In genomic region chr22:22571862-22572261, GRCh38 we compare ENCODE assay signal across 1 cellular context.
A peak's percentile ranks its signal among the peaks of the same experiment; 100 is the strongest.
TF ChIP-seq lines count a peak whose summit lies in the region.

No MANE protein-coding gene starts in this region.

TF ChIP-seq in K562, 482 proteins besides CTCF, POLR2A, EP300 and RAD21 (continued from another document):
- no peak for TF ChIP-seq KAT2B (IDR thresholded peaks at IDR 0.05; ENCODE audit: low read depth, low read length)
- TF ChIP-seq KDM5B (IDR thresholded peaks at IDR 0.05; ENCODE audit: insufficient replicate concordance, low read depth, low read length), result no peak
- no peak for TF ChIP-seq ZNF184 (CRISPR knock-in tag; IDR thresholded peaks at IDR 0.05)
- no peak for TF ChIP-seq ZFPM2 (CRISPR knock-in tag; IDR thresholded peaks at IDR 0.05)
- no peak for TF ChIP-seq EGR1 (conservative IDR thresholded peaks at IDR 0.05)
- TF ChIP-seq KDM1A (IDR thresholded peaks at IDR 0.05), result 0 out of 4 replicates have a peak, but pooled peaks of 1 of the 2 experiments have one; percentile 25
- TF ChIP-seq, protein P1, sequence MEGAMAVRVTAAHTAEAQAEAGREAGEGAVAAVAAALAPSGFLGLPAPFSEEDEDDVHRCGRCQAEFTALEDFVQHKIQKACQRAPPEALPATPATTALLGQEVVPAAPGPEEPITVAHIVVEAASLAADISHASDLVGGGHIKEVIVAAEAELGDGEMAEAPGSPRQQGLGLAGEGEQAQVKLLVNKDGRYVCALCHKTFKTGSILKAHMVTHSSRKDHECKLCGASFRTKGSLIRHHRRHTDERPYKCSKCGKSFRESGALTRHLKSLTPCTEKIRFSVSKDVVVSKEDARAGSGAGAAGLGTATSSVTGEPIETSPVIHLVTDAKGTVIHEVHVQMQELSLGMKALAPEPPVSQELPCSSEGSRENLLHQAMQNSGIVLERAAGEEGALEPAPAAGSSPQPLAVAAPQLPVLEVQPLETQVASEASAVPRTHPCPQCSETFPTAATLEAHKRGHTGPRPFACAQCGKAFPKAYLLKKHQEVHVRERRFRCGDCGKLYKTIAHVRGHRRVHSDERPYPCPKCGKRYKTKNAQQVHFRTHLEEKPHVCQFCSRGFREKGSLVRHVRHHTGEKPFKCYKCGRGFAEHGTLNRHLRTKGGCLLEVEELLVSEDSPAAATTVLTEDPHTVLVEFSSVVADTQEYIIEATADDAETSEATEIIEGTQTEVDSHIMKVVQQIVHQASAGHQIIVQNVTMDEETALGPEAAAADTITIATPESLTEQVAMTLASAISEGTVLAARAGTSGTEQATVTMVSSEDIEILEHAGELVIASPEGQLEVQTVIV (CRISPR knock-in tag; IDR thresholded peaks at IDR 0.05; ENCODE audit: borderline replicate concordance), result no peak
- TF ChIP-seq ZNF699 (CRISPR knock-in tag; IDR thresholded peaks at IDR 0.05; ENCODE audit: insufficient replicate concordance), result no peak
- TF ChIP-seq ARID2 (IDR thresholded peaks at IDR 0.05), result peak; percentile 80
- TF ChIP-seq, protein P2, sequence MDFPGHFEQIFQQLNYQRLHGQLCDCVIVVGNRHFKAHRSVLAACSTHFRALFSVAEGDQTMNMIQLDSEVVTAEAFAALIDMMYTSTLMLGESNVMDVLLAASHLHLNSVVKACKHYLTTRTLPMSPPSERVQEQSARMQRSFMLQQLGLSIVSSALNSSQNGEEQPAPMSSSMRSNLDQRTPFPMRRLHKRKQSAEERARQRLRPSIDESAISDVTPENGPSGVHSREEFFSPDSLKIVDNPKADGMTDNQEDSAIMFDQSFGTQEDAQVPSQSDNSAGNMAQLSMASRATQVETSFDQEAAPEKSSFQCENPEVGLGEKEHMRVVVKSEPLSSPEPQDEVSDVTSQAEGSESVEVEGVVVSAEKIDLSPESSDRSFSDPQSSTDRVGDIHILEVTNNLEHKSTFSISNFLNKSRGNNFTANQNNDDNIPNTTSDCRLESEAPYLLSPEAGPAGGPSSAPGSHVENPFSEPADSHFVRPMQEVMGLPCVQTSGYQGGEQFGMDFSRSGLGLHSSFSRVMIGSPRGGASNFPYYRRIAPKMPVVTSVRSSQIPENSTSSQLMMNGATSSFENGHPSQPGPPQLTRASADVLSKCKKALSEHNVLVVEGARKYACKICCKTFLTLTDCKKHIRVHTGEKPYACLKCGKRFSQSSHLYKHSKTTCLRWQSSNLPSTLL (IDR thresholded peaks at IDR 0.05), result 0 out of 2 replicates have a peak, but pooled peaks have one; percentile 56
- TF ChIP-seq HLTF (IDR thresholded peaks at IDR 0.05), result peak; percentile 57; the same call in 1 of the 2 replicates
- no peak for TF ChIP-seq NFE2 (IDR thresholded peaks at IDR 0.05; ENCODE audit: low read depth)
- TF ChIP-seq ZNF316 (IDR thresholded peaks at IDR 0.05), result no peak
- TF ChIP-seq, protein P3, sequence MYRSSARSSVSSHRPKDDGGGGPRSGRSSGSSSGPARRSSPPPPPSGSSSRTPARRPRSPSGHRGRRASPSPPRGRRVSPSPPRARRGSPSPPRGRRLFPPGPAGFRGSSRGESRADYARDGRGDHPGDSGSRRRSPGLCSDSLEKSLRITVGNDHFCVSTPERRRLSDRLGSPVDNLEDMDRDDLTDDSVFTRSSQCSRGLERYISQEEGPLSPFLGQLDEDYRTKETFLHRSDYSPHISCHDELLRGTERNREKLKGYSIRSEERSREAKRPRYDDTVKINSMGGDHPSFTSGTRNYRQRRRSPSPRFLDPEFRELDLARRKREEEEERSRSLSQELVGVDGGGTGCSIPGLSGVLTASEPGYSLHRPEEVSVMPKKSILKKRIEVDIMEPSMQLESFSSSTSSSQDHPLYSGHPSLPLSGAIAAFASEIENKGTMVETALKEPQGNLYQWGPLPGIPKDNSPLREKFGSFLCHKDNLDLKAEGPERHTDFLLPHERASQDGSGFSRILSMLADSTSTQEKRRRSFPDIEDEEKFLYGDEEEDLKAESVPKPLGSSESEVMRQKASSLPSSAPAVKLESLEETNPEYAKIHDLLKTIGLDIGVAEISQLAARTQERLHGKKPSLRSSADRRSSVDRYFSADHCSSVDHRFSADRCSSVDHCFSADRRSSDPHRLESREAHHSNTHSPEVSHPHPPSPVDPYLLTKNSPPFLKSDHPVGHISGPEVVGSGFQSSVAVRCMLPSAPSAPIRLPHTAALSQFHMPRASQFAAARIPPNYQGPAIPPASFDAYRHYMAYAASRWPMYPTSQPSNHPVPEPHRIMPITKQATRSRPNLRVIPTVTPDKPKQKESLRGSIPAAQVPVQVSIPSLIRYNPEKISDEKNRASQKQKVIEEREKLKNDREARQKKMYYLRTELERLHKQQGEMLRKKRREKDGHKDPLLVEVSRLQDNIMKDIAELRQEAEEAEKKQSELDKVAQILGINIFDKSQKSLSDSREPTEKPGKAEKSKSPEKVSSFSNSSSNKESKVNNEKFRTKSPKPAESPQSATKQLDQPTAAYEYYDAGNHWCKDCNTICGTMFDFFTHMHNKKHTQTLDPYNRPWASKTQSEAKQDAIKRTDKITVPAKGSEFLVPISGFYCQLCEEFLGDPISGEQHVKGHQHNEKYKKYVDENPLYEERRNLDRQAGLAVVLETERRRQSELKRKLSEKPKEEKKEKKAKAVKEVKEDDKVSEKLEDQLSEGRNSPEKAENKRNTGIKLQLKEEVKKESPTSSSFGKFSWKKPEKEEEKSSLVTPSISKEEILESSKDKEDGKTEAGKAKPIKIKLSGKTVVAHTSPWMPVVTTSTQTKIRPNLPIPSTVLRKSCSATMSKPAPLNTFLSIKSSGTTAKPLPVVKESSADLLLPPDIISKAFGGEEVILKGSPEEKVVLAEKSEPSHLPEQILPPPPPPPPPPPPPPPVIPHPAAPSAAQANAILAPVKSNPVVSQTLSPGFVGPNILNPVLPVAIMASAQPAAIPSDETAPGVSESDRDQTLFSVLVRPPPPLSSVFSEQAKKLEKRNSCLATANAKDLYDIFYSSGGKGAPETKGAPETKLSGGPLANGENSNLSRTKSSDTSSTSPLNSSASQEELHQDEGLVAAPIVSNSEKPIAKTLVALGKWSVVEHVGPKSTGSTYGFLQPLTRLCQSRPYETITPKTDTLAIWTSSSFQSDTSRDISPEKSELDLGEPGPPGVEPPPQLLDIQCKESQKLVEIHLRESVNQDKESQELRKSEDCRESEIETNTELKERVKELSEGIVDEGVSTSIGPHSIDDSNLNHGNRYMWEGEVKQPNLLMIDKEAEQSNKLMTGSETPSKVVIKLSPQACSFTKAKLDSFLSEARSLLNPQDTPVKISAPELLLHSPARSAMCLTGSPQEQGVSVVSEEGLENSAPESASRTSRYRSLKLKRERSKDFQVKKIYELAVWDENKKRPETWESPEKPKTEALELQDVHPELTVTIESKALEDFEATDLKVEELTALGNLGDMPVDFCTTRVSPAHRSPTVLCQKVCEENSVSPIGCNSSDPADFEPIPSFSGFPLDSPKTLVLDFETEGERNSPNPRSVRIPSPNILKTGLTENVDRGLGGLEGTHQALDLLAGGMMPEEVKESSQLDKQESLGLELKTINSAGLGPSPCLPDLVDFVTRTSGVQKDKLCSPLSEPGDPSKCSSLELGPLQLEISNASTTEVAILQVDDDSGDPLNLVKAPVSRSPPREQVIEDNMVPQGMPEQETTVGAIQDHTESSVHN (IDR thresholded peaks at IDR 0.05; ENCODE audit: borderline replicate concordance in 1 of 2, low read depth in 1 of 2), result no peak
- TF ChIP-seq, protein P4, sequence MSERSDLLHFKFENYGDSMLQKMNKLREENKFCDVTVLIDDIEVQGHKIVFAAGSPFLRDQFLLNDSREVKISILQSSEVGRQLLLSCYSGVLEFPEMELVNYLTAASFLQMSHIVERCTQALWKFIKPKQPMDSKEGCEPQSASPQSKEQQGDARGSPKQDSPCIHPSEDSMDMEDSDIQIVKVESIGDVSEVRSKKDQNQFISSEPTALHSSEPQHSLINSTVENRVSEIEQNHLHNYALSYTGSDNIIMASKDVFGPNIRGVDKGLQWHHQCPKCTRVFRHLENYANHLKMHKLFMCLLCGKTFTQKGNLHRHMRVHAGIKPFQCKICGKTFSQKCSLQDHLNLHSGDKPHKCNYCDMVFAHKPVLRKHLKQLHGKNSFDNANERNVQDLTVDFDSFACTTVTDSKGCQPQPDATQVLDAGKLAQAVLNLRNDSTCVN (CRISPR knock-in tag; IDR thresholded peaks at IDR 0.05), result peak; percentile 96
- no peak for TF ChIP-seq ZSCAN29 (IDR thresholded peaks at IDR 0.05)
- TF ChIP-seq NFRKB (IDR thresholded peaks at IDR 0.05; ENCODE audit: low read depth), result peak; percentile 41; the same call in 1 of the 2 replicates
- TF ChIP-seq TSC22D4 (tag; IDR thresholded peaks at IDR 0.05), result 0 out of 2 replicates have a peak, but pooled peaks have one; percentile 70
- TF ChIP-seq, protein P5, sequence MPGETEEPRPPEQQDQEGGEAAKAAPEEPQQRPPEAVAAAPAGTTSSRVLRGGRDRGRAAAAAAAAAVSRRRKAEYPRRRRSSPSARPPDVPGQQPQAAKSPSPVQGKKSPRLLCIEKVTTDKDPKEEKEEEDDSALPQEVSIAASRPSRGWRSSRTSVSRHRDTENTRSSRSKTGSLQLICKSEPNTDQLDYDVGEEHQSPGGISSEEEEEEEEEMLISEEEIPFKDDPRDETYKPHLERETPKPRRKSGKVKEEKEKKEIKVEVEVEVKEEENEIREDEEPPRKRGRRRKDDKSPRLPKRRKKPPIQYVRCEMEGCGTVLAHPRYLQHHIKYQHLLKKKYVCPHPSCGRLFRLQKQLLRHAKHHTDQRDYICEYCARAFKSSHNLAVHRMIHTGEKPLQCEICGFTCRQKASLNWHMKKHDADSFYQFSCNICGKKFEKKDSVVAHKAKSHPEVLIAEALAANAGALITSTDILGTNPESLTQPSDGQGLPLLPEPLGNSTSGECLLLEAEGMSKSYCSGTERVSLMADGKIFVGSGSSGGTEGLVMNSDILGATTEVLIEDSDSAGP (CRISPR knock-in tag; IDR thresholded peaks at IDR 0.05), result 0 out of 2 replicates have a peak, but pooled peaks have one; percentile 27
- no peak for TF ChIP-seq NR2F6 (CRISPR knock-in tag; IDR thresholded peaks at IDR 0.05)
- TF ChIP-seq TRIM25 (IDR thresholded peaks at IDR 0.05; ENCODE audit: borderline replicate concordance), result peak; percentile 91; the same call in 1 of the 2 replicates
- no peak for TF ChIP-seq ARID3A (IDR thresholded peaks at IDR 0.05; ENCODE audit: borderline replicate concordance, low read depth, low read length)
- no peak for TF ChIP-seq CBX1 (IDR thresholded peaks at IDR 0.05; ENCODE audit: low read depth)
- TF ChIP-seq MCM3 (IDR thresholded peaks at IDR 0.05), result peak; percentile 89
- TF ChIP-seq OTX1 (CRISPR knock-in tag; IDR thresholded peaks at IDR 0.05), result peak; percentile 98
- TF ChIP-seq, protein P6, sequence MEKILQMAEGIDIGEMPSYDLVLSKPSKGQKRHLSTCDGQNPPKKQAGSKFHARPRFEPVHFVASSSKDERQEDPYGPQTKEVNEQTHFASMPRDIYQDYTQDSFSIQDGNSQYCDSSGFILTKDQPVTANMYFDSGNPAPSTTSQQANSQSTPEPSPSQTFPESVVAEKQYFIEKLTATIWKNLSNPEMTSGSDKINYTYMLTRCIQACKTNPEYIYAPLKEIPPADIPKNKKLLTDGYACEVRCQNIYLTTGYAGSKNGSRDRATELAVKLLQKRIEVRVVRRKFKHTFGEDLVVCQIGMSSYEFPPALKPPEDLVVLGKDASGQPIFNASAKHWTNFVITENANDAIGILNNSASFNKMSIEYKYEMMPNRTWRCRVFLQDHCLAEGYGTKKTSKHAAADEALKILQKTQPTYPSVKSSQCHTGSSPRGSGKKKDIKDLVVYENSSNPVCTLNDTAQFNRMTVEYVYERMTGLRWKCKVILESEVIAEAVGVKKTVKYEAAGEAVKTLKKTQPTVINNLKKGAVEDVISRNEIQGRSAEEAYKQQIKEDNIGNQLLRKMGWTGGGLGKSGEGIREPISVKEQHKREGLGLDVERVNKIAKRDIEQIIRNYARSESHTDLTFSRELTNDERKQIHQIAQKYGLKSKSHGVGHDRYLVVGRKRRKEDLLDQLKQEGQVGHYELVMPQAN (IDR thresholded peaks at IDR 0.05; ENCODE audit: borderline replicate concordance), result peak; percentile 58
- TF ChIP-seq NCOA6 (IDR thresholded peaks at IDR 0.05), result peak; percentile 32; the same call in 1 of the 2 replicates
- no peak for TF ChIP-seq GATAD2A (IDR thresholded peaks at IDR 0.05)
- TF ChIP-seq NR1H2 (CRISPR knock-in tag; IDR thresholded peaks at IDR 0.05), result no peak
- TF ChIP-seq ASH1L (IDR thresholded peaks at IDR 0.05; ENCODE audit: borderline replicate concordance, low read depth, partially characterized antibody), result peak; percentile 29
- TF ChIP-seq ZNF282 (CRISPR knock-in tag; IDR thresholded peaks at IDR 0.05), result no peak
- TF ChIP-seq SMARCA4 (IDR thresholded peaks at IDR 0.05), result 0 out of 2 replicates have a peak, but pooled peaks have one; percentile 27
